In genomic region chr10:110569120-110569519, GRCh38 we compare ENCODE assay signal across 8 cellular contexts.
DNase-seq lines count a peak whose midpoint lies in the region; ATAC-seq and TF ChIP-seq lines count a peak whose summit lies in the region.

No MANE protein-coding gene starts in this region.

- peak overlapping the region; percentile 72 for H3K4me3 ChIP-seq in fibroblast of pulmonary artery (replicated peaks; ENCODE audit: low read depth, low read length)

- no peak for DNase-seq in activated T-cell treated with anti-CD3 and anti-CD28 coated beads, Interleukin-2, amount 50 U/mL, for 24 hours
- no peak for DNase-seq in activated T-cell treated with anti-CD3 and anti-CD28 coated beads for 4 hours
- DNase-seq in T-helper 2 cell treated with Interferon-gamma antibody and Interleukin-4, amounts not matched to agents 5 μg/mL and 100 μg/mL, for 36 hours (ENCODE audit: low spot score) = no peak
- DNase-seq in fibroblast of pulmonary artery (ENCODE audit: low read depth) = no peak
- DNase-seq in stimulated activated effector memory CD8-positive, alpha-beta T cell treated with anti-CD3 and anti-CD28 coated beads, Interleukin-12 subunit alpha, Interleukin-12 subunit beta, amount 100 ng/mL, for 72 hours (ENCODE audit: low spot score in 2 of 2) = no peak
- no peak for DNase-seq in stimulated activated naive CD4-positive, alpha-beta T cell (lab: John Stamatoyannopoulos, UW)

- H3K9me3 Mint-ChIP-seq in activated T-cell treated with anti-CD3 and anti-CD28 coated beads, Interleukin-2, amount 50 U/mL, for 24 hours = no peaks in the 10 kb centered on the region
- H3K9me3 Mint-ChIP-seq in T-helper 2 cell treated with Interferon-gamma antibody and Interleukin-4, amounts not matched to agents 5 μg/mL and 100 μg/mL, for 36 hours = no peaks in the 10 kb centered on the region
- no peaks in the 10 kb centered on the region for H3K9me3 Mint-ChIP-seq in stimulated activated effector memory CD8-positive, alpha-beta T cell treated with anti-CD3 and anti-CD28 coated beads, Interleukin-12 subunit alpha, Interleukin-12 subunit beta, amount 100 ng/mL, for 72 hours

- H3K27ac Mint-ChIP-seq in activated T-cell treated with anti-CD3 and anti-CD28 coated beads, Interleukin-2, amount 50 U/mL, for 24 hours = peak overlapping the region; percentile 100
- H3K27ac Mint-ChIP-seq in T-helper 2 cell treated with Interferon-gamma antibody and Interleukin-4, amounts not matched to agents 5 μg/mL and 100 μg/mL, for 36 hours = peak overlapping the region; percentile 75
- peak overlapping the region; percentile 38 for H3K27ac Mint-ChIP-seq in stimulated activated effector memory CD8-positive, alpha-beta T cell treated with anti-CD3 and anti-CD28 coated beads, Interleukin-12 subunit alpha, Interleukin-12 subunit beta, amount 100 ng/mL, for 72 hours

- H3K27me3 Mint-ChIP-seq in activated T-cell treated with anti-CD3 and anti-CD28 coated beads, Interleukin-2, amount 50 U/mL, for 24 hours = peaks cover 5% of the 10 kb centered on the region
- H3K27me3 Mint-ChIP-seq in T-helper 2 cell treated with Interferon-gamma antibody and Interleukin-4, amounts not matched to agents 5 μg/mL and 100 μg/mL, for 36 hours (ENCODE audit: low read depth) = no peaks in the 10 kb centered on the region

- peaks cover 52% of the 10 kb centered on the region for H3K4me1 Mint-ChIP-seq in activated T-cell treated with anti-CD3 and anti-CD28 coated beads, Interleukin-2, amount 50 U/mL, for 24 hours (ENCODE audit: low read depth)
- peaks cover 36% of the 10 kb centered on the region for H3K4me1 Mint-ChIP-seq in T-helper 2 cell treated with Interferon-gamma antibody and Interleukin-4, amounts not matched to agents 5 μg/mL and 100 μg/mL, for 36 hours (ENCODE audit: low read depth)
- peaks cover 43% of the 10 kb centered on the region for H3K4me1 Mint-ChIP-seq in stimulated activated effector memory CD8-positive, alpha-beta T cell treated with anti-CD3 and anti-CD28 coated beads, Interleukin-12 subunit alpha, Interleukin-12 subunit beta, amount 100 ng/mL, for 72 hours

- ATAC-seq in stimulated activated effector memory CD8-positive, alpha-beta T cell treated with anti-CD3 and anti-CD28 coated beads, Interleukin-12 subunit alpha, Interleukin-12 subunit beta, amount 100 ng/mL, for 72 hours = no peak
- no peak for ATAC-seq in GM21367 (IDR thresholded peaks at IDR 0.05; ENCODE audit: unreplicated experiment)
- no peak for ATAC-seq in GM19328 (IDR thresholded peaks at IDR 0.05; ENCODE audit: unreplicated experiment)

- TF ChIP-seq CTCF in fibroblast of pulmonary artery (IDR thresholded peaks at IDR 0.05; ENCODE audit: low read length, missing control alignments) = no peak

- H3K36me3 Mint-ChIP-seq in activated T-cell treated with anti-CD3 and anti-CD28 coated beads, Interleukin-2, amount 50 U/mL, for 24 hours (ENCODE audit: low read depth) = peaks cover 54% of the 10 kb centered on the region
- peaks cover 25% of the 10 kb centered on the region for H3K36me3 Mint-ChIP-seq in T-helper 2 cell treated with Interferon-gamma antibody and Interleukin-4, amounts not matched to agents 5 μg/mL and 100 μg/mL, for 36 hours (ENCODE audit: low read depth)
- peaks cover 60% of the 10 kb centered on the region for H3K36me3 Mint-ChIP-seq in stimulated activated effector memory CD8-positive, alpha-beta T cell treated with anti-CD3 and anti-CD28 coated beads, Interleukin-12 subunit alpha, Interleukin-12 subunit beta, amount 100 ng/mL, for 72 hours

- peak overlapping the region; percentile 94 for H3K4me3 Mint-ChIP-seq in activated T-cell treated with anti-CD3 and anti-CD28 coated beads, Interleukin-2, amount 50 U/mL, for 24 hours
- peak overlapping the region; percentile 92 for H3K4me3 Mint-ChIP-seq in T-helper 2 cell treated with Interferon-gamma antibody and Interleukin-4, amounts not matched to agents 5 μg/mL and 100 μg/mL, for 36 hours
- H3K4me3 Mint-ChIP-seq in stimulated activated effector memory CD8-positive, alpha-beta T cell treated with anti-CD3 and anti-CD28 coated beads, Interleukin-12 subunit alpha, Interleukin-12 subunit beta, amount 100 ng/mL, for 72 hours = peak overlapping the region; percentile 95

Comparison
In these comparisons a context has a peak if more than half of its experiments do, and no peak if none do; other contexts are left out.
1. H3K27ac Mint-ChIP-seq: peak in every context shown above with its lines; median percentile 100 in activated T-cell treated with anti-CD3 and anti-CD28 coated beads, Interleukin-2, amount 50 U/mL, for 24 hours; 75 in T-helper 2 cell treated with Interferon-gamma antibody and Interleukin-4, amounts not matched to agents 5 μg/mL and 100 μg/mL, for 36 hours; 38 in stimulated activated effector memory CD8-positive, alpha-beta T cell treated with anti-CD3 and anti-CD28 coated beads, Interleukin-12 subunit alpha, Interleukin-12 subunit beta, amount 100 ng/mL, for 72 hours.